Comparison of ENCODE assay signal across 8 cellular contexts in the genomic region with DNA sequence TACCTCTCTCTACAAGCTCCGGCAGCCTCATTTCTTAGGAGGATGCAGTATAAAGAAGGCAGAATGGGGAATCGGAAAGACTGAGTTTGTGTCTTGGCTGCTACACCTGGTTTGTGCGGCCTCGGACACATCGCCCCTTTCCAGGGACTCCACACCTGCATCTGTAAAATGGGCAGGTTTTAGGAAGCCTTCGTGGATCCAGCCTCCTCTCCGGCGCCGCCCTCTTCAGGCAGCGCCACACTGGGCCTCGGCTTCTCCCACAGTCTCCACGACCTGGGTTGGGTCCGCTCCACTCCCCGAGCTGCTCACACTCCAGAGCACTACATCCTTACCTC. TPM values are rescaled to one million over a fixed set of nuclear protein-coding genes. Genes with fewer than 3 reads are reported as not detected.
DNase-seq lines count a peak whose midpoint lies in the region; ATAC-seq and TF ChIP-seq lines count a peak whose summit lies in the region.

No MANE protein-coding gene starts in this region.

- H3K4me1 ChIP-seq in adipocyte (ENCODE audit: control insufficient read depth, insufficient read depth, low read length) = peaks cover 19% of the 10 kb centered on the region
- peaks cover 10% of the 10 kb centered on the region for H3K4me1 ChIP-seq in testis

- H3K27ac ChIP-seq in testis = peak overlapping the region; percentile 46 to 92

- H3K27me3 ChIP-seq in adipocyte (replicated peaks; ENCODE audit: control insufficient read depth, insufficient read depth, low read length) = no peaks in the 10 kb centered on the region
- H3K27me3 ChIP-seq in kidney epithelial cell (ENCODE audit: control insufficient read depth, insufficient read depth, low read length) = no peaks in the 10 kb centered on the region
- H3K27me3 ChIP-seq in testis = no peaks in the 10 kb centered on the region

- H3K9ac ChIP-seq in adipocyte (ENCODE audit: low read length) = peak overlapping the region; percentile 88

- H3K9me3 ChIP-seq in adipocyte (ENCODE audit: control insufficient read depth, low read length) (no peaks in the 10 kb centered on the region), testis (no peaks in the 10 kb centered on the region)

- peak overlapping the region; percentile 93 for H3K4me3 ChIP-seq in adipocyte (ENCODE audit: low read length)
- H3K4me3 ChIP-seq in kidney epithelial cell (ENCODE audit: low read depth, low read length) = peak overlapping the region; percentile 98
- H3K4me3 ChIP-seq in testis = peak overlapping the region; percentile 82 to 95

- peak; percentile 8 for ATAC-seq in HG03103 (IDR thresholded peaks at IDR 0.05; ENCODE audit: low read depth, unreplicated experiment)

- no peak for TF ChIP-seq POLR2A in testis (IDR thresholded peaks at IDR 0.05)

- DNase-seq in NCI-H2227 (lab: John Stamatoyannopoulos, UW; ENCODE audit: unreplicated experiment) (peak; percentile 44), NCI-H2227 treated with DMSO at 0.1 percent for 48 hours (lab: John Stamatoyannopoulos, UW) (no peak), adipocyte (ENCODE audit: low read depth) (peak; percentile 52), kidney epithelial cell (ENCODE audit: low read depth) (no peak), testis (no peak), NCI-H226 (no peak)
- no peak for DNase-seq in effector CD4-positive, alpha-beta T cell

- WGBS in testis, 2 donors = 8 to 9% methylated on average over 6 to 14 of the region's 14 CpGs

- no peak for TF ChIP-seq CTCF in kidney epithelial cell (IDR thresholded peaks at IDR 0.05; ENCODE audit: insufficient read depth, low read length, poor library complexity, severe bottlenecking)
- TF ChIP-seq CTCF in testis (IDR thresholded peaks at IDR 0.05) = no peak

- intact Hi-C loops in testis (cut with DNase I; ENCODE audit: low total_unique reads) = loop anchor here (10.0 kb wide), 1 partner anchor 195 kb away; the partner anchor contains the start of gene SLC25A28

- peaks cover 9% of the 10 kb centered on the region for H3K36me3 ChIP-seq in adipocyte (ENCODE audit: control insufficient read depth, insufficient read depth, low read length, severe bottlenecking)
- no peaks in the 10 kb centered on the region for H3K36me3 ChIP-seq in kidney epithelial cell (ENCODE audit: control insufficient read depth, insufficient read depth, low read length)
- no peaks in the 10 kb centered on the region for H3K36me3 ChIP-seq in testis (ENCODE audit: low read depth, missing control alignments)

RNA-seq across cellular contexts. Expression of gene GOT1, which starts 0.3 kb away (rescaled TPM):
- 57.6 and 73.7 TPM in 2 replicates for total RNA-seq in kidney epithelial cell
- 10 to 100 TPM; 34.3 to 38.3 TPM for total RNA-seq in testis
- 121 TPM for polyA plus RNA-seq in testis (ENCODE audit: insufficient read depth, low read depth, low replicate concordance)

Comparison
In these comparisons a context has a peak if more than half of its experiments do, and no peak if none do; other contexts are left out.
1. DNase-seq: peak in NCI-H2227 (single experiment) and adipocyte (single experiment); none in NCI-H2227 treated with DMSO at 0.1 percent for 48 hours (single experiment), kidney epithelial cell (single experiment), testis (single experiment), effector CD4-positive, alpha-beta T cell (single experiment) and NCI-H226 (single experiment).
2. Peak in every context shown above with its lines, with median percentiles within 50 percentile points of each other: H3K4me3 ChIP-seq.